Comparison of ENCODE assay signal across 19 cellular contexts in the genomic region with DNA sequence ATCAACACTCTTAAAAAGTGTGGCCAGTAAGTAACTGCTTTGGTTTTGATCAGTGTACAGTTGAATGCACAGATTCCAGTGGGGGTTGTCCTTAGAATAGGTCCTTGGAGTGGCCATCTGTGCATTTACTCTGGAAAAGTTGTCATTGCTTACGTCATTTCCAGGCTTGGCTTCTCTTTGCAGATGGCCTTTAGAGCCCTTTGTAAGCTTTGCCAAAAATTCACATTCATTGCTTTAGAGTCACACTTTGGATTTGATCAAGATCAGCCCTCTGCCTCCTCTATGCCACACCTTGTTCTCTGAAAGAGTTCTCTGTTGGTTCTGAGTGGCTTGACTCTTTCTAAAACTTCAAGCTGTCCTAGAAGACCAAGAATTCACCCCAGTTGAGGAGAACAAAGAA.
"Had no signal": no experiment of that assay in that cellular context is flagged by ENCODE, and none has a peak within 500 bp of the region (broad histone marks: within the 10 kb centered on the region; RNA-seq: fewer than 3 reads in every experiment).

No MANE protein-coding gene starts in this region.

- H3K27ac Mint-ChIP-seq: activated CD4-positive, alpha-beta T cell treated with anti-CD3 and anti-CD28 coated beads for 36 hours; activated T-helper 1 cell treated with anti-CD3 and anti-CD28 coated beads, Interleukin-12 subunit alpha, Interleukin-12 subunit beta, Interleukin-2, Interleukin-4 antibody, amounts not matched to agents 30 ng/mL and 10 ng/mL and 1 ng/mL, durations not matched to agents 14 hours and 24 hours and 36 hours; immature natural killer cell; memory B cell; nephron progenitor cell; T-cell had no signal

- H3K9me3 Mint-ChIP-seq: activated T-helper 1 cell treated with anti-CD3 and anti-CD28 coated beads, Interleukin-12 subunit alpha, Interleukin-12 subunit beta, Interleukin-2, Interleukin-4 antibody, amounts not matched to agents 30 ng/mL and 10 ng/mL and 1 ng/mL, durations not matched to agents 14 hours and 24 hours and 36 hours; memory B cell; T-cell had no signal

- H3K4me1 Mint-ChIP-seq: immature natural killer cell, memory B cell, nephron progenitor cell had no signal

- H3K27ac ChIP-seq: psoas muscle, sigmoid colon, transverse colon, WERI-Rb-1 had no signal

- H3K4me3 ChIP-seq: psoas muscle, sigmoid colon, transverse colon had no signal

- FAIRE-seq: bronchial epithelial cell, colon had no signal

- H3K36me3 ChIP-seq: sigmoid colon, transverse colon, WERI-Rb-1 had no signal

- H3K27me3 ChIP-seq: sigmoid colon, transverse colon had no signal

- H3K27me3 Mint-ChIP-seq: activated CD4-positive, alpha-beta T cell treated with anti-CD3 and anti-CD28 coated beads for 36 hours; memory B cell had no signal

- DNase-seq: activated CD4-positive, alpha-beta T cell treated with anti-CD3 and anti-CD28 coated beads for 36 hours; activated naive CD4-positive, alpha-beta T cell; aorta; effector CD4-positive, alpha-beta T cell; glutamatergic neuron; immature natural killer cell; left colon; nephron progenitor cell; psoas muscle; sigmoid colon; stimulated activated CD4-positive, alpha-beta T cell treated with anti-CD3 and anti-CD28 coated beads, Interleukin-2, amount 100 ng/mL, for 24 hours; stimulated activated naive CD4-positive, alpha-beta T cell; T-cell; transverse colon; WERI-Rb-1 had no signal

- H3K4me1 ChIP-seq: psoas muscle, sigmoid colon, transverse colon had no signal

- H3K4me3 Mint-ChIP-seq: activated CD4-positive, alpha-beta T cell treated with anti-CD3 and anti-CD28 coated beads for 36 hours; activated T-helper 1 cell treated with anti-CD3 and anti-CD28 coated beads, Interleukin-12 subunit alpha, Interleukin-12 subunit beta, Interleukin-2, Interleukin-4 antibody, amounts not matched to agents 30 ng/mL and 10 ng/mL and 1 ng/mL, durations not matched to agents 14 hours and 24 hours and 36 hours; immature natural killer cell; memory B cell; nephron progenitor cell; T-cell had no signal

- H3K36me3 Mint-ChIP-seq: immature natural killer cell, memory B cell, T-cell had no signal

- H3K9me3 ChIP-seq: psoas muscle, sigmoid colon, transverse colon had no signal

- ATAC-seq: activated CD4-positive, alpha-beta T cell treated with anti-CD3 and anti-CD28 coated beads for 36 hours; left colon; psoas muscle; T-cell had no signal
